Comparison of ENCODE assay signal across 24 cellular contexts in the genomic region with DNA sequence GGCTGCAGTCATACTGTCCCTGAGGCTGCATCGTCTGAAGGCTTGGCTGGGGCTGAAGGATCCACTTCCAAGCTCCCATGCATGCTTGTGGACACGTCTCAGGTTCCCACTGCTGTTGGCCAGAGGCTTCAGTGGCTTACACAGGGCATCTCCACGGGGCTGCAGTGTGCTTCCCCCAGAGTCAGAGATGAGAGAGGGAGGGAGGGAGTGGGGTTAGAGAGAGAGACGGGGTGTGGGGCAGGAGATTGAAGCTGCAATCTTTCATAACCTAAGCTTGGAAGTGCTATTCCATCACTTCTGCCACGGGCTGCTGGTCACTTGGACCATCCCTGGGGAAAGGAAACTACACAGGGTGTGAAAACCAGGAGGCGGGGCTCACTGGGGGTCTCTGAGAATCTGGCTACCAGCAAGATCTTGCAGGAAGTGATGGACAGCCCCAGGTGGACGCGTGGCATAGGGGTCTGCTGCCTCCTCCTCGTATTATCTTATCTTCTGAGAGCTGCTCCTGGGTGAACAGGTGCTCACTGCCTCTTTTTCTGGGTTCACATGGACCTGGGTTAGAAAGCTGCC.
DNase-seq lines count a peak whose midpoint lies in the region; TF ChIP-seq lines count a peak whose summit lies in the region.
"Had no signal": no experiment of that assay in that cellular context is flagged by ENCODE, and none has a peak within 500 bp of the region (broad histone marks: within the 10 kb centered on the region; RNA-seq: fewer than 3 reads in every experiment).

No MANE protein-coding gene starts in this region.

- intact Hi-C loops in sigmoid colon (cut with DNase I) = no loop called here

- no peak overlapping the region for H3K27ac Mint-ChIP-seq in endodermal cell
- H3K27ac Mint-ChIP-seq: CD8-positive, alpha-beta T cell had no signal

- peak; percentile 30 for DNase-seq in activated CD8-positive, alpha-beta memory T cell treated with anti-CD3 and anti-CD28 coated beads for 24 hours
- no peak for DNase-seq in activated CD8-positive, alpha-beta memory T cell treated with anti-CD3 and anti-CD28 coated beads, Interleukin-2, amount 50 U/mL, for 4 hours
- DNase-seq in endodermal cell (peak; percentile 26), sigmoid colon (peak; percentile 20), smooth muscle cell (lab: John Stamatoyannopoulos, UW; ENCODE audit: unreplicated experiment) (no peak), amniotic stem cell (lab: John Stamatoyannopoulos, UW) (no peak)
- DNase-seq in stimulated activated CD8-positive, alpha-beta memory T cell treated with anti-CD3 and anti-CD28 coated beads, Interleukin-4, amount 100 ng/mL, for 48 hours = no peak
- DNase-seq: 8988T; DND-41; GM23248; HCEC 1CT; Kasumi-1; NCI-H1694; NCI-H2081; NCI-H2171; NCI-H345; NCI-H524; NCI-H774; NK-92 treated with Interleukin-12 subunit alpha and Interleukin-12 subunit beta, amount 100 ng/mL, for 24 hours; SHP77 treated with DMSO at 0.1 percent for 48 hours had no signal

- H3K4me1 ChIP-seq in endodermal cell (ENCODE audit: control insufficient read depth, insufficient read depth, low read length) = no peaks in the 10 kb centered on the region
- no peaks in the 10 kb centered on the region for H3K4me1 ChIP-seq in sigmoid colon
- H3K4me1 ChIP-seq in smooth muscle cell (ENCODE audit: low read depth) = no peaks in the 10 kb centered on the region

- H3K36me3 ChIP-seq in endodermal cell (ENCODE audit: control insufficient read depth, insufficient read depth, low read length) (no peaks in the 10 kb centered on the region), sigmoid colon (no peaks in the 10 kb centered on the region), smooth muscle cell (ENCODE audit: low read depth) (no peaks in the 10 kb centered on the region)
- H3K36me3 ChIP-seq: BLaER1 treated with 17β-estradiol and CSF1 and Interleukin-3, amounts not matched to agents 10 nM and 100 nM had no signal

- H3K4me3 ChIP-seq in endodermal cell (ENCODE audit: low read length) (no peak overlapping the region), sigmoid colon (no peak overlapping the region), smooth muscle cell (no peak overlapping the region)
- H3K4me3 ChIP-seq: BLaER1 treated with 17β-estradiol and CSF1 and Interleukin-3, amounts not matched to agents 10 nM and 100 nM; GM12878; GM23248 had no signal

- H3K36me3 Mint-ChIP-seq in endodermal cell (ENCODE audit: low read depth) = no peaks in the 10 kb centered on the region
- H3K36me3 Mint-ChIP-seq: CD8-positive, alpha-beta T cell had no signal

- H3K9ac ChIP-seq in endodermal cell (ENCODE audit: extremely low read depth, low read length, poor library complexity, severe bottlenecking) = no peak overlapping the region
- no peak overlapping the region for H3K9ac ChIP-seq in smooth muscle cell (ENCODE audit: low read depth)
- H3K9ac ChIP-seq: BLaER1 treated with 17β-estradiol and CSF1 and Interleukin-3, amounts not matched to agents 10 nM and 100 nM; GM23248 had no signal

- no peaks in the 10 kb centered on the region for H3K9me3 Mint-ChIP-seq in endodermal cell

- H3K79me2 ChIP-seq in smooth muscle cell (ENCODE audit: low read depth) = no peaks in the 10 kb centered on the region

- no peaks in the 10 kb centered on the region for H4K20me1 ChIP-seq in smooth muscle cell (ENCODE audit: low read depth)
- H4K20me1 ChIP-seq: BLaER1 treated with 17β-estradiol and CSF1 and Interleukin-3, amounts not matched to agents 10 nM and 100 nM had no signal

- no peak overlapping the region for H3K27ac ChIP-seq in endodermal cell (ENCODE audit: low read depth, low read length)
- H3K27ac ChIP-seq in sigmoid colon = no peak overlapping the region
- no peak overlapping the region for H3K27ac ChIP-seq in smooth muscle cell (ENCODE audit: low read depth)
- H3K27ac ChIP-seq: BLaER1 treated with 17β-estradiol and CSF1 and Interleukin-3, amounts not matched to agents 10 nM and 100 nM; GM23248; RWPE1 had no signal

- TF ChIP-seq POLR2A in sigmoid colon (IDR thresholded peaks at IDR 0.05) = no peak

- H3K9me3 ChIP-seq in endodermal cell (ENCODE audit: control insufficient read depth, low read length) = no peaks in the 10 kb centered on the region
- H3K9me3 ChIP-seq in sigmoid colon = no peaks in the 10 kb centered on the region
- no peaks in the 10 kb centered on the region for H3K9me3 ChIP-seq in smooth muscle cell (replicated peaks; ENCODE audit: low read depth)

- no peak overlapping the region for H3K4me3 Mint-ChIP-seq in endodermal cell
- H3K4me3 Mint-ChIP-seq: CD8-positive, alpha-beta T cell had no signal

- H3F3A ChIP-seq in smooth muscle cell (ENCODE audit: low read depth) = no peaks in the 10 kb centered on the region

- no peaks in the 10 kb centered on the region for H3K4me1 Mint-ChIP-seq in endodermal cell

- H3K27me3 Mint-ChIP-seq in endodermal cell (ENCODE audit: insufficient read depth) = peaks cover 4% of the 10 kb centered on the region

- H3K4me2 ChIP-seq in smooth muscle cell = no peak overlapping the region
- H3K4me2 ChIP-seq: BLaER1 treated with 17β-estradiol and CSF1 and Interleukin-3, amounts not matched to agents 10 nM and 100 nM had no signal

- WGBS in endodermal cell (ENCODE audit: insufficient coverage in 1 of 2, insufficient read length in 1 of 2), 2 experiments = 90 to 94% methylated on average over 8 to 9 of the region's 9 CpGs
- WGBS in sigmoid colon, 2 donors = 87 to 89% methylated on average over 9 of the region's 9 CpGs
- WGBS in smooth muscle cell (ENCODE audit: low lambda C conversion rate) = 84% methylated on average over 9 of the region's 9 CpGs

- TF ChIP-seq CTCF in endodermal cell (conservative IDR thresholded peaks at IDR 0.05) = no peak
- TF ChIP-seq CTCF in sigmoid colon (IDR thresholded peaks at IDR 0.05) = no peak
- no peak for TF ChIP-seq CTCF in smooth muscle cell (IDR thresholded peaks at IDR 0.05; ENCODE audit: borderline replicate concordance, insufficient read depth, poor library complexity, severe bottlenecking)

- H3K27me3 ChIP-seq in endodermal cell (ENCODE audit: control insufficient read depth, insufficient read depth, low read length, poor library complexity, severe bottlenecking) (no peaks in the 10 kb centered on the region), sigmoid colon (peaks cover 0 to 5% (median 0%) of the 10 kb centered on the region in 3 donors), smooth muscle cell (ENCODE audit: low read depth) (peaks cover 9% of the 10 kb centered on the region)
- H3K27me3 ChIP-seq: BLaER1 treated with 17β-estradiol and CSF1 and Interleukin-3, amounts not matched to agents 10 nM and 100 nM had no signal

- no peak for TF ChIP-seq EP300 in sigmoid colon (IDR thresholded peaks at IDR 0.05)

- no peak overlapping the region for H2AFZ ChIP-seq in smooth muscle cell (ENCODE audit: low read depth)
- H2AFZ ChIP-seq: GM23248 had no signal

Comparison
In these comparisons a context has a peak if more than half of its experiments do, and no peak if none do; other contexts are left out.
1. DNase-seq: peak in activated CD8-positive, alpha-beta memory T cell treated with anti-CD3 and anti-CD28 coated beads for 24 hours (single experiment), endodermal cell (single experiment) and sigmoid colon (single experiment); none in activated CD8-positive, alpha-beta memory T cell treated with anti-CD3 and anti-CD28 coated beads, Interleukin-2, amount 50 U/mL, for 4 hours (single experiment), stimulated activated CD8-positive, alpha-beta memory T cell treated with anti-CD3 and anti-CD28 coated beads, Interleukin-4, amount 100 ng/mL, for 48 hours (single experiment), smooth muscle cell (single experiment) and amniotic stem cell (single experiment).